Comparison of ENCODE assay signal across 8 cellular contexts in genomic region chr2:25375989-25376545, GRCh38. TPM values are rescaled to one million over a fixed set of nuclear protein-coding genes. Genes with fewer than 3 reads are reported as not detected.
DNase-seq lines count a peak whose midpoint lies in the region; ATAC-seq lines count a peak whose summit lies in the region.

No MANE protein-coding gene starts in this region.

- peak overlapping the region; percentile 68 for H3K27ac Mint-ChIP-seq in activated naive CD4-positive, alpha-beta T cell treated with anti-CD3 and anti-CD28 coated beads, Interleukin-2, amount 10 ng/mL, durations not matched to agents 7 days and 5 days
- peak overlapping the region; percentile 83 for H3K27ac Mint-ChIP-seq in activated T-cell treated with anti-CD3 and anti-CD28 coated beads, Interleukin-2, amount 50 U/mL, for 72 hours

- H3K27me3 Mint-ChIP-seq in activated naive CD4-positive, alpha-beta T cell treated with anti-CD3 and anti-CD28 coated beads, Interleukin-2, amount 10 ng/mL, durations not matched to agents 7 days and 5 days: no peaks in the 10 kb centered on the region
- no peaks in the 10 kb centered on the region for H3K27me3 Mint-ChIP-seq in activated T-cell treated with anti-CD3 and anti-CD28 coated beads, Interleukin-2, amount 50 U/mL, for 72 hours (ENCODE audit: low read depth)

- no peak for ATAC-seq in activated T-cell treated with anti-CD3 and anti-CD28 coated beads, Interleukin-2, amount 50 U/mL, for 72 hours (replicated peaks in 1 of 2)
- ATAC-seq in left lobe of liver: no peak
- no peak for ATAC-seq in HG03045 (IDR thresholded peaks at IDR 0.05; ENCODE audit: unreplicated experiment)

- peak overlapping the region; percentile 60 for H3K27ac ChIP-seq in temporal lobe (ENCODE audit: low read depth, low read length)

- CTCF ChIA-PET in activated naive CD4-positive, alpha-beta T cell treated with anti-CD3 and anti-CD28 coated beads, Interleukin-2, amount 10 ng/mL, durations not matched to agents 7 days and 5 days (lab: Charles Lee): interaction anchor here (0.6 to 5.0 kb wide), 32 partner anchors 8 to 190 kb away, joined by 3 to 40 read pairs (median 6); partner anchors contain the start of gene DNMT3A

- H3K4me3 Mint-ChIP-seq in activated naive CD4-positive, alpha-beta T cell treated with anti-CD3 and anti-CD28 coated beads, Interleukin-2, amount 10 ng/mL, durations not matched to agents 7 days and 5 days: no peak overlapping the region
- H3K4me3 Mint-ChIP-seq in activated T-cell treated with anti-CD3 and anti-CD28 coated beads, Interleukin-2, amount 50 U/mL, for 72 hours: peak overlapping the region; percentile 73

- peaks cover 27% of the 10 kb centered on the region for H3K36me3 Mint-ChIP-seq in activated naive CD4-positive, alpha-beta T cell treated with anti-CD3 and anti-CD28 coated beads, Interleukin-2, amount 10 ng/mL, durations not matched to agents 7 days and 5 days
- peaks cover 0 to 2% of the 10 kb centered on the region in 2 donors for H3K36me3 Mint-ChIP-seq in activated T-cell treated with anti-CD3 and anti-CD28 coated beads, Interleukin-2, amount 50 U/mL, for 72 hours (ENCODE audit: insufficient read depth in 2 of 2)

- peak; percentile 18 for DNase-seq in activated naive CD4-positive, alpha-beta T cell treated with anti-CD3 and anti-CD28 coated beads, Interleukin-2, amount 10 ng/mL, durations not matched to agents 7 days and 5 days
- DNase-seq in activated naive CD4-positive, alpha-beta T cell (lab: John Stamatoyannopoulos, UW): no peak
- no peak for DNase-seq in activated T-cell treated with anti-CD3 and anti-CD28 coated beads, Interleukin-2, amount 50 U/mL, for 72 hours
- DNase-seq in left lobe of liver (ENCODE audit: low spot score) (peak; percentile 42), mucosa of gallbladder (ENCODE audit: low spot score) (no peak), SHP77 treated with DMSO at 0.1 percent for 48 hours (lab: John Stamatoyannopoulos, UW) (no peak)

- peaks cover 46% of the 10 kb centered on the region for H3K4me1 Mint-ChIP-seq in activated naive CD4-positive, alpha-beta T cell treated with anti-CD3 and anti-CD28 coated beads, Interleukin-2, amount 10 ng/mL, durations not matched to agents 7 days and 5 days
- peaks cover 42% of the 10 kb centered on the region for H3K4me1 Mint-ChIP-seq in activated T-cell treated with anti-CD3 and anti-CD28 coated beads, Interleukin-2, amount 50 U/mL, for 72 hours (ENCODE audit: low read depth)

- H3K9me3 Mint-ChIP-seq in activated naive CD4-positive, alpha-beta T cell treated with anti-CD3 and anti-CD28 coated beads, Interleukin-2, amount 10 ng/mL, durations not matched to agents 7 days and 5 days: peaks cover 8% of the 10 kb centered on the region
- H3K9me3 Mint-ChIP-seq in activated T-cell treated with anti-CD3 and anti-CD28 coated beads, Interleukin-2, amount 50 U/mL, for 72 hours: no peaks in the 10 kb centered on the region

RNA-seq across cellular contexts. Expression of gene DNMT3A, which starts 34.3 kb away (rescaled TPM):
- total RNA-seq in activated T-cell treated with anti-CD3 and anti-CD28 coated beads, Interleukin-2, amount 50 U/mL, for 72 hours: 100 to 1,000 TPM in 1 of 2 donors, 10 to 100 TPM in 1; 90.2 to 108 TPM
- 8.3 TPM for total RNA-seq in left lobe of liver
- total RNA-seq in temporal lobe: 39.8 TPM
- total RNA-seq in mucosa of gallbladder: 51.2 TPM

Comparison
In these comparisons a context has a peak if more than half of its experiments do, and no peak if none do; other contexts are left out.
1. DNase-seq: peak in activated naive CD4-positive, alpha-beta T cell treated with anti-CD3 and anti-CD28 coated beads, Interleukin-2, amount 10 ng/mL, durations not matched to agents 7 days and 5 days (single experiment) and left lobe of liver (single experiment); none in activated naive CD4-positive, alpha-beta T cell (0 of 4), activated T-cell treated with anti-CD3 and anti-CD28 coated beads, Interleukin-2, amount 50 U/mL, for 72 hours (0 of 2), mucosa of gallbladder (single experiment) and SHP77 treated with DMSO at 0.1 percent for 48 hours (single experiment).